ENCODE assay signal across 11 cellular contexts in the genomic region with DNA sequence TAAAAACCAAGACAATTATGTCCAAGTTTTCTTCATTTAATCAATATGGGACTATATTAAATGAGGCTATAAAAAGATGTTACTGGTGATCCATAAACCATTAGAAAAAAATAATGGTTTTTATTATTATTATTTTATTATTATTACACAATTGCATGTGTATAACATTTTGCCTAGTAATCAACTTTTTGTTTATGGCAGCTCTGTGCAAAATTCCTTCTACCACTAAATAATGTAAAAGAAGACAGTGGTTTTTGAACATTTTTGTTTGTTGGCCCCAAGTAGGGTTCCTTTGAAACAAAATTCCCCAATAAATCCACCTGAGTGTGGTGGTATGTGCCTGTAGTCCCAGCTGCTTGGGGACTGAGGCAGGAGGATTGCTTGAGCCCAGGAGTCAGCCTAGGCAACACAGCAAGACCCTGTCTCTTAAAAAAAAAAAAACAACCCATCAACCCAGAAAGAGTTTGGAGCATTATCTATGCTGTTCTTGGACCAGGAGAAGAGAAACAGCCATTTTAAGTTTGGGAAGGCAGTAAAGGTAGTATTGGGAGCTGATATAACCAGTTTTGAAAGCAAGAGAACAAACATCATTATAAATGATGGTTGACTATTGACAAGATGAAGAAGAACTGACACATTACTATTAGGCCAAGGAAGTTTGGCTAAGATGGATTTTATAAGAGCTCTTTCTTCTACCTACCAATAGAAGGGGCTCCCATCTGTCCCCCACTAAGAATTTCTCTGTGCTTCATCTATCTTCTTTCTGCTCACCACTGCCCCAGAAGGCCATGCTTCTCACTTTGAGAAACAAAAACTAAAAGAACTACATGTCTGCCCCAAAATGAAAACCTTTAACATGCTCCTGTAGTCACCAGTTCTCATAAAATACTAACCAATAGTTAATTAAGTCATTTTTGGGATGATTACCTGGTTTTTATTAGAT. TPM values are rescaled to one million over a fixed set of nuclear protein-coding genes. Genes with fewer than 3 reads are reported as not detected.
DNase-seq lines count a peak whose midpoint lies in the region; ATAC-seq and TF ChIP-seq lines count a peak whose summit lies in the region.
"Had no signal": no experiment of that assay in that cellular context is flagged by ENCODE, and none has a peak within 500 bp of the region (broad histone marks: within the 10 kb centered on the region; RNA-seq: fewer than 3 reads in every experiment).

No MANE protein-coding gene starts in this region.

- H3K4me1 ChIP-seq in CD8-positive, alpha-beta memory T cell (ENCODE audit: insufficient read depth, low read length), result peaks cover 46% of the 10 kb centered on the region
- peaks cover 42% of the 10 kb centered on the region for H3K4me1 ChIP-seq in OCI-LY3 (ENCODE audit: low read length)
- peaks cover 21% of the 10 kb centered on the region for H3K4me1 ChIP-seq in effector memory CD4-positive, alpha-beta T cell (ENCODE audit: control insufficient read depth, insufficient read depth, low read length, poor library complexity, severe bottlenecking)

- DNase-seq in CD8-positive, alpha-beta memory T cell, result peak in 2 of 5 donors; percentile 10 to 22
- DNase-seq in effector memory CD4-positive, alpha-beta T cell, result no peak
- DNase-seq in stimulated activated CD4-positive, alpha-beta T cell treated with anti-CD3 and anti-CD28 coated beads, Interleukin-4, amount 100 ng/mL, for 1 hour, result no peak
- DNase-seq in cerebellum (ENCODE audit: low spot score) (no peak), NCI-H524 (lab: John Stamatoyannopoulos, UW) (no peak), DMS53 (lab: John Stamatoyannopoulos, UW) (no peak)
- DNase-seq: hypothalamus, NCI-H510A treated with DMSO at 0.1 percent for 48 hours had no signal

- no peaks in the 10 kb centered on the region for H3K36me3 ChIP-seq in CD8-positive, alpha-beta memory T cell (ENCODE audit: insufficient read depth, low read length)
- peaks cover 25% of the 10 kb centered on the region for H3K36me3 ChIP-seq in OCI-LY3 (replicated peaks; ENCODE audit: low read depth, low read length)
- H3K36me3 ChIP-seq in effector memory CD4-positive, alpha-beta T cell (ENCODE audit: control insufficient read depth, insufficient read depth, low read length), result no peaks in the 10 kb centered on the region

- peaks cover 0 to 10% (median 0%) of the 10 kb centered on the region in 3 donors for H3K36me3 Mint-ChIP-seq in CD8-positive, alpha-beta memory T cell

- no peaks in the 10 kb centered on the region for H3K9me3 Mint-ChIP-seq in CD8-positive, alpha-beta memory T cell

- POLR2A ChIA-PET in CD8-positive, alpha-beta memory T cell (lab: Charles Lee), result interaction anchor here (1.8 kb wide), 1 partner anchor 14 kb away, joined by 10 read pairs; no protein-coding TSS in a partner anchor

- no peak overlapping the region for H2AFZ ChIP-seq in OCI-LY3 (ENCODE audit: low read depth, low read length)

- H3K27ac ChIP-seq in CD8-positive, alpha-beta memory T cell (ENCODE audit: low read depth, low read length), result peak overlapping the region; percentile 56
- peak overlapping the region; percentile 97 for H3K27ac ChIP-seq in OCI-LY3 (ENCODE audit: low read length)
- peak overlapping the region; percentile 74 for H3K27ac ChIP-seq in effector memory CD4-positive, alpha-beta T cell (ENCODE audit: insufficient read depth, low read length, poor library complexity, severe bottlenecking)

- peaks cover 69% of the 10 kb centered on the region for H3K79me2 ChIP-seq in OCI-LY3 (ENCODE audit: low read length)

- H3K9me3 ChIP-seq in CD8-positive, alpha-beta memory T cell (ENCODE audit: low read length), result no peaks in the 10 kb centered on the region
- no peaks in the 10 kb centered on the region for H3K9me3 ChIP-seq in OCI-LY3 (ENCODE audit: insufficient read depth, low read length)
- no peaks in the 10 kb centered on the region for H3K9me3 ChIP-seq in effector memory CD4-positive, alpha-beta T cell (ENCODE audit: control insufficient read depth, low read length)

- CTCF ChIA-PET in CD8-positive, alpha-beta memory T cell (lab: Charles Lee), result interaction anchor here (1.0 to 2.9 kb wide), 4 partner anchors 12 to 127 kb away, joined by 3 to 14 read pairs (median 4); no protein-coding TSS in a partner anchor

- H3K27ac Mint-ChIP-seq in CD8-positive, alpha-beta memory T cell, result peak overlapping the region; percentile 75 to 96 (median 88)

- H3K9ac ChIP-seq in OCI-LY3 (ENCODE audit: low read length), result peak overlapping the region; percentile 96

- peak overlapping the region; percentile 79 to 91 (median 84) for H3K4me3 Mint-ChIP-seq in CD8-positive, alpha-beta memory T cell

- peak; percentile 49 for ATAC-seq in GM19324 (IDR thresholded peaks at IDR 0.05; ENCODE audit: low FRiP score, unreplicated experiment)

- no peaks in the 10 kb centered on the region for H4K20me1 ChIP-seq in OCI-LY3 (ENCODE audit: insufficient read depth, low read length)

- peak overlapping the region; percentile 79 for H3K4me2 ChIP-seq in OCI-LY3 (ENCODE audit: low read length)
- H3K4me2 ChIP-seq: smooth muscle cell had no signal

- TF ChIP-seq CTCF in OCI-LY3 (IDR thresholded peaks at IDR 0.05; ENCODE audit: low read depth, low read length), result peak; percentile 28

- H3K27me3 Mint-ChIP-seq in CD8-positive, alpha-beta memory T cell, result no peaks in the 10 kb centered on the region

- H3K4me3 ChIP-seq in CD8-positive, alpha-beta memory T cell (ENCODE audit: low read length), result peak overlapping the region; percentile 58
- H3K4me3 ChIP-seq in OCI-LY3 (ENCODE audit: low read length), result peak overlapping the region; percentile 83
- H3K4me3 ChIP-seq in effector memory CD4-positive, alpha-beta T cell (ENCODE audit: insufficient read depth, low read depth, low read length, poor library complexity, severe bottlenecking), result peak overlapping the region; percentile 53
- H3K4me3 ChIP-seq: smooth muscle cell had no signal

- peaks cover 43 to 66% (median 64%) of the 10 kb centered on the region in 3 donors for H3K4me1 Mint-ChIP-seq in CD8-positive, alpha-beta memory T cell

- no peaks in the 10 kb centered on the region for H3K27me3 ChIP-seq in CD8-positive, alpha-beta memory T cell (ENCODE audit: insufficient read depth, low read length, poor library complexity, severe bottlenecking)
- no peaks in the 10 kb centered on the region for H3K27me3 ChIP-seq in OCI-LY3 (ENCODE audit: low read depth, low read length)
- no peaks in the 10 kb centered on the region for H3K27me3 ChIP-seq in effector memory CD4-positive, alpha-beta T cell (replicated peaks; ENCODE audit: control insufficient read depth, insufficient read depth, low read length, poor library complexity, severe bottlenecking)

RNA-seq across cellular contexts. Expression of gene TMEM156, which starts 2.2 kb away (rescaled TPM):
- 1 to 10 TPM; 6.7 to 7.3 TPM for total RNA-seq in CD8-positive, alpha-beta memory T cell
- 24.3 TPM for polyA plus RNA-seq in CD8-positive, alpha-beta memory T cell
- total RNA-seq in cerebellum, result 0.09 TPM
- polyA plus RNA-seq: smooth muscle cell had no signal

RNA-seq across cellular contexts. Expression of gene KLHL5, which starts 32.0 kb away (rescaled TPM):
- total RNA-seq in CD8-positive, alpha-beta memory T cell, result 10 to 100 TPM; 11.7 to 13.0 TPM
- 8.3 TPM for polyA plus RNA-seq in CD8-positive, alpha-beta memory T cell
- 116 TPM for total RNA-seq in cerebellum
